In genomic region chr7:4755045-4755444, GRCh38 we compare ENCODE assay signal across 18 cellular contexts. TPM values are rescaled to one million over a fixed set of nuclear protein-coding genes. Genes with fewer than 3 reads are reported as not detected.
DNase-seq lines count a peak whose midpoint lies in the region; ATAC-seq and TF ChIP-seq lines count a peak whose summit lies in the region.
"Had no signal": no experiment of that assay in that cellular context is flagged by ENCODE, and none has a peak within 500 bp of the region (broad histone marks: within the 10 kb centered on the region; RNA-seq: fewer than 3 reads in every experiment).

No MANE protein-coding gene starts in this region.

- WGBS in heart right ventricle, 2 donors: 93 to 96% methylated on average over 24 of the region's 24 CpGs

- intact Hi-C loops in Right ventricle myocardium inferior (cut with DNase I) (no loop called here), heart right ventricle (cut with DNase I) (loop anchor here in 4 of 10 donors (2.0 to 10.0 kb wide), 3 partner anchors 72 to 140 kb away; partner anchors contain the start of gene FOXK1 (in 2 of the 4))

- DNase-seq in Right ventricle myocardium inferior (ENCODE audit: missing footprints) (peak; percentile 44), heart right ventricle (no peak), endothelial cell (ENCODE audit: low spot score) (no peak), occipital lobe (lab: John Stamatoyannopoulos, UW) (peak; percentile 18), GDM1 (lab: John Stamatoyannopoulos, UW) (no peak)
- no peak for DNase-seq in effector CD8-positive, alpha-beta T cell (lab: John Stamatoyannopoulos, UW)
- DNase-seq: AML-193; Caco-2; Calu3; CD4-positive, alpha-beta T cell; DMS79 treated with DMSO at 0.1 percent for 48 hours had no signal

- H3K27ac Mint-ChIP-seq in endothelial cell (ENCODE audit: unreplicated experiment): no peak overlapping the region
- H3K27ac Mint-ChIP-seq: B cell; CD4-positive, alpha-beta T cell; CD8-positive, alpha-beta T cell had no signal

- H3K4me3 Mint-ChIP-seq in endothelial cell (ENCODE audit: unreplicated experiment): peak overlapping the region; percentile 12
- H3K4me3 Mint-ChIP-seq: B cell; CD4-positive, alpha-beta T cell; CD8-positive, alpha-beta T cell had no signal

- no peak for ATAC-seq in Right ventricle myocardium inferior
- no peak for ATAC-seq in heart right ventricle
- ATAC-seq: A549; CD8-positive, alpha-beta T cell; GM12878 had no signal

- H3K4me3 ChIP-seq in heart right ventricle: no peak overlapping the region
- H3K4me3 ChIP-seq: A549; BLaER1 treated with 17β-estradiol and CSF1 and Interleukin-3, amounts not matched to agents 10 nM and 100 nM; GM12878 had no signal

- no peak for TF ChIP-seq CTCF in heart right ventricle (IDR thresholded peaks at IDR 0.05)
- TF ChIP-seq CTCF in endothelial cell (IDR thresholded peaks at IDR 0.05; ENCODE audit: unreplicated experiment): no peak

- peaks cover 0 to 12% (median 11%) of the 10 kb centered on the region in 9 donors for H3K4me1 ChIP-seq in heart right ventricle

- no peaks in the 10 kb centered on the region for H3K9me3 Mint-ChIP-seq in endothelial cell (ENCODE audit: unreplicated experiment)
- H3K9me3 Mint-ChIP-seq: CD4-positive, alpha-beta T cell; CD8-positive, alpha-beta T cell had no signal

- H3K36me3 ChIP-seq in heart right ventricle: peaks cover 0 to 79% (median 45%) of the 10 kb centered on the region in 9 donors

- no peak overlapping the region for H3K27ac ChIP-seq in heart right ventricle
- H3K27ac ChIP-seq: 22Rv1; BLaER1 treated with 17β-estradiol and CSF1 and Interleukin-3, amounts not matched to agents 10 nM and 100 nM; C4-2B had no signal

- peaks cover 12% of the 10 kb centered on the region for H3K27me3 Mint-ChIP-seq in endothelial cell (ENCODE audit: unreplicated experiment)
- H3K27me3 Mint-ChIP-seq: B cell; CD4-positive, alpha-beta T cell had no signal

- H3K4me1 Mint-ChIP-seq in endothelial cell (ENCODE audit: unreplicated experiment): peaks cover 10% of the 10 kb centered on the region

- no peaks in the 10 kb centered on the region for H3K27me3 ChIP-seq in heart right ventricle
- H3K27me3 ChIP-seq: BLaER1 treated with 17β-estradiol and CSF1 and Interleukin-3, amounts not matched to agents 10 nM and 100 nM had no signal

- H3K36me3 Mint-ChIP-seq in endothelial cell (ENCODE audit: low read depth, unreplicated experiment): peaks cover 25% of the 10 kb centered on the region

- H3K9me3 ChIP-seq in heart right ventricle: no peaks in the 10 kb centered on the region
- H3K9me3 ChIP-seq: A549; BLaER1 treated with 17β-estradiol and CSF1 and Interleukin-3, amounts not matched to agents 10 nM and 100 nM; Caco-2 had no signal

RNA-seq across cellular contexts. Expression of gene AP5Z1, which starts 20.4 kb away (rescaled TPM):
- total RNA-seq in Right ventricle myocardium inferior (14.4 TPM), heart right ventricle (10 to 100 TPM in 7 of 10 donors, 1 to 10 TPM in 3; 8.5 to 16.7 (median 12.4) TPM), endothelial cell (ENCODE audit: unreplicated experiment) (88.6 TPM), occipital lobe (14.7 TPM)
- polyA plus RNA-seq in heart right ventricle: 10 to 100 TPM; 20.0 to 30.9 TPM

Comparison
In these comparisons a context has a peak if more than half of its experiments do, and no peak if none do; other contexts are left out.
1. DNase-seq: peak in Right ventricle myocardium inferior (single experiment) and occipital lobe (single experiment); none in heart right ventricle (0 of 2), endothelial cell (single experiment), GDM1 (single experiment) and effector CD8-positive, alpha-beta T cell (single experiment).